In genomic region chr11:12357697-12358096, GRCh38 we compare ENCODE assay signal across 4 cellular contexts. TPM values are rescaled to one million over a fixed set of nuclear protein-coding genes. Genes with fewer than 3 reads are reported as not detected.
"Had no signal": no experiment of that assay in that cellular context is flagged by ENCODE, and none has a peak within 500 bp of the region (broad histone marks: within the 10 kb centered on the region; RNA-seq: fewer than 3 reads in every experiment).

No MANE protein-coding gene starts in this region.

RNA-seq across cellular contexts. Expression of gene PARVA, which starts 19.7 kb away (rescaled TPM):
- total RNA-seq: activated B cell treated with CpG ODN at 0.5 μM for 24 hours; activated CD8-positive, alpha-beta memory T cell treated with anti-CD3 and anti-CD28 coated beads, Interleukin-2, amount 10 ng/mL, durations not matched to agents 7 days and 5 days; activated CD8-positive, alpha-beta T cell treated with anti-CD3 and anti-CD28 coated beads, Interleukin-2, amount 10 ng/mL, durations not matched to agents 7 days and 5 days; T-helper 2 cell treated with Interferon-gamma antibody and Interleukin-4, amounts not matched to agents 100 ng/mL and 5 ng/mL, for 36 hours had no signal
